In genomic region chr10:86785968-86786367, GRCh38 we compare ENCODE assay signal across 1 cellular context.
TF ChIP-seq lines count a peak whose summit lies in the region.

No MANE protein-coding gene starts in this region.

TF ChIP-seq in HepG2, 621 proteins besides CTCF, POLR2A, EP300 and RAD21:
- TF ChIP-seq, protein P1, sequence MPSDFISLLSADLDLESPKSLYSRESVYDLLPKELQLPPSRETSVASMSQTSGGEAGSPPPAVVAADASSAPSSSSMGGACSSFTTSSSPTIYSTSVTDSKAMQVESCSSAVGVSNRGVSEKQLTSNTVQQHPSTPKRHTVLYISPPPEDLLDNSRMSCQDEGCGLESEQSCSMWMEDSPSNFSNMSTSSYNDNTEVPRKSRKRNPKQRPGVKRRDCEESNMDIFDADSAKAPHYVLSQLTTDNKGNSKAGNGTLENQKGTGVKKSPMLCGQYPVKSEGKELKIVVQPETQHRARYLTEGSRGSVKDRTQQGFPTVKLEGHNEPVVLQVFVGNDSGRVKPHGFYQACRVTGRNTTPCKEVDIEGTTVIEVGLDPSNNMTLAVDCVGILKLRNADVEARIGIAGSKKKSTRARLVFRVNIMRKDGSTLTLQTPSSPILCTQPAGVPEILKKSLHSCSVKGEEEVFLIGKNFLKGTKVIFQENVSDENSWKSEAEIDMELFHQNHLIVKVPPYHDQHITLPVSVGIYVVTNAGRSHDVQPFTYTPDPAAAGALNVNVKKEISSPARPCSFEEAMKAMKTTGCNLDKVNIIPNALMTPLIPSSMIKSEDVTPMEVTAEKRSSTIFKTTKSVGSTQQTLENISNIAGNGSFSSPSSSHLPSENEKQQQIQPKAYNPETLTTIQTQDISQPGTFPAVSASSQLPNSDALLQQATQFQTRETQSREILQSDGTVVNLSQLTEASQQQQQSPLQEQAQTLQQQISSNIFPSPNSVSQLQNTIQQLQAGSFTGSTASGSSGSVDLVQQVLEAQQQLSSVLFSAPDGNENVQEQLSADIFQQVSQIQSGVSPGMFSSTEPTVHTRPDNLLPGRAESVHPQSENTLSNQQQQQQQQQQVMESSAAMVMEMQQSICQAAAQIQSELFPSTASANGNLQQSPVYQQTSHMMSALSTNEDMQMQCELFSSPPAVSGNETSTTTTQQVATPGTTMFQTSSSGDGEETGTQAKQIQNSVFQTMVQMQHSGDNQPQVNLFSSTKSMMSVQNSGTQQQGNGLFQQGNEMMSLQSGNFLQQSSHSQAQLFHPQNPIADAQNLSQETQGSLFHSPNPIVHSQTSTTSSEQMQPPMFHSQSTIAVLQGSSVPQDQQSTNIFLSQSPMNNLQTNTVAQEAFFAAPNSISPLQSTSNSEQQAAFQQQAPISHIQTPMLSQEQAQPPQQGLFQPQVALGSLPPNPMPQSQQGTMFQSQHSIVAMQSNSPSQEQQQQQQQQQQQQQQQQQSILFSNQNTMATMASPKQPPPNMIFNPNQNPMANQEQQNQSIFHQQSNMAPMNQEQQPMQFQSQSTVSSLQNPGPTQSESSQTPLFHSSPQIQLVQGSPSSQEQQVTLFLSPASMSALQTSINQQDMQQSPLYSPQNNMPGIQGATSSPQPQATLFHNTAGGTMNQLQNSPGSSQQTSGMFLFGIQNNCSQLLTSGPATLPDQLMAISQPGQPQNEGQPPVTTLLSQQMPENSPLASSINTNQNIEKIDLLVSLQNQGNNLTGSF (CRISPR knock-in tag; IDR thresholded peaks at IDR 0.05): no peak
- no peak for TF ChIP-seq ZNF557 (CRISPR knock-in tag; IDR thresholded peaks at IDR 0.05)
- TF ChIP-seq CBFB (CRISPR knock-in tag; IDR thresholded peaks at IDR 0.05): no peak
- TF ChIP-seq, protein P2, sequence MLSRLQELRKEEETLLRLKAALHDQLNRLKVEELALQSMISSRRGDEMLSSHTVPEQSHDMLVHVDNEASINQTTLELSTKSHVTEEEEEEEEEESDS (CRISPR knock-in tag; IDR thresholded peaks at IDR 0.05; ENCODE audit: borderline replicate concordance): no peak
- no peak for TF ChIP-seq FLYWCH1 (CRISPR knock-in tag; IDR thresholded peaks at IDR 0.05)
- TF ChIP-seq ZNF891 (CRISPR knock-in tag; IDR thresholded peaks at IDR 0.05): no peak
- TF ChIP-seq, protein P3, sequence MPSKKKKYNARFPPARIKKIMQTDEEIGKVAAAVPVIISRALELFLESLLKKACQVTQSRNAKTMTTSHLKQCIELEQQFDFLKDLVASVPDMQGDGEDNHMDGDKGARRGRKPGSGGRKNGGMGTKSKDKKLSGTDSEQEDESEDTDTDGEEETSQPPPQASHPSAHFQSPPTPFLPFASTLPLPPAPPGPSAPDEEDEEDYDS (CRISPR knock-in tag; IDR thresholded peaks at IDR 0.05): no peak
- no peak for TF ChIP-seq LCORL (IDR thresholded peaks at IDR 0.05)
- no peak for TF ChIP-seq LCORL (CRISPR knock-in tag; IDR thresholded peaks at IDR 0.05)
- TF ChIP-seq, protein P4, sequence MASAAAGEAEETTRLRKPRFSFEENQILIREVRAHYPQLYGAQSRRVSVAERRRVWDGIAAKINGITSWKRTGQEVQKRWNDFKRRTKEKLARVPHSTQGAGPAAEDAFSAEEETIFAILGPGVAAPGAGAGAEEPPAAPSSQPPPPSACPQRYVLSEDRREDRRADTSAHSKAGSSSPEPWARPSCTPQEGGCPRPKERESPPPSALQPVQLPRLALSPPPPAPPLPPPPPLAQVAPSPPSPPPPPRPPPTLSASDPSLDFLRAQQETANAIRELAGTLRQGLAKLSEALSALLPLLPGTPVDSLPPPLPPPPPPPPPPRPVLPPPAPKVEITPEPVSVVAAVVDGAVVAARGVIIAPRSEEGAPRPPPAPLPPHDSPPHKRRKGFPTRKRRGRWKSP (CRISPR knock-in tag; IDR thresholded peaks at IDR 0.05): no peak
- TF ChIP-seq, protein P5, sequence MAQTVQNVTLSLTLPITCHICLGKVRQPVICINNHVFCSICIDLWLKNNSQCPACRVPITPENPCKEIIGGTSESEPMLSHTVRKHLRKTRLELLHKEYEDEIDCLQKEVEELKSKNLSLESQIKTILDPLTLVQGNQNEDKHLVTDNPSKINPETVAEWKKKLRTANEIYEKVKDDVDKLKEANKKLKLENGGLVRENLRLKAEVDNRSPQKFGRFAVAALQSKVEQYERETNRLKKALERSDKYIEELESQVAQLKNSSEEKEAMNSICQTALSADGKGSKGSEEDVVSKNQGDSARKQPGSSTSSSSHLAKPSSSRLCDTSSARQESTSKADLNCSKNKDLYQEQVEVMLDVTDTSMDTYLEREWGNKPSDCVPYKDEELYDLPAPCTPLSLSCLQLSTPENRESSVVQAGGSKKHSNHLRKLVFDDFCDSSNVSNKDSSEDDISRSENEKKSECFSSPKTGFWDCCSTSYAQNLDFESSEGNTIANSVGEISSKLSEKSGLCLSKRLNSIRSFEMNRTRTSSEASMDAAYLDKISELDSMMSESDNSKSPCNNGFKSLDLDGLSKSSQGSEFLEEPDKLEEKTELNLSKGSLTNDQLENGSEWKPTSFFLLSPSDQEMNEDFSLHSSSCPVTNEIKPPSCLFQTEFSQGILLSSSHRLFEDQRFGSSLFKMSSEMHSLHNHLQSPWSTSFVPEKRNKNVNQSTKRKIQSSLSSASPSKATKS (CRISPR knock-in tag; IDR thresholded peaks at IDR 0.05): no peak
- TF ChIP-seq ZNF816 (CRISPR knock-in tag; IDR thresholded peaks at IDR 0.05; ENCODE audit: borderline replicate concordance): no peak
- no peak for TF ChIP-seq ZKSCAN8 (CRISPR knock-in tag; IDR thresholded peaks at IDR 0.05; ENCODE audit: borderline replicate concordance)
- no peak for TF ChIP-seq ZBTB2 (CRISPR knock-in tag; IDR thresholded peaks at IDR 0.05; ENCODE audit: low read depth)
- no peak for TF ChIP-seq PAXIP1 (CRISPR knock-in tag; conservative IDR thresholded peaks at IDR 0.05)
TF ChIP-seq in HepG2: peak in this region for 0.
